ENCODE assay signal across 11 cellular contexts in the genomic region with DNA sequence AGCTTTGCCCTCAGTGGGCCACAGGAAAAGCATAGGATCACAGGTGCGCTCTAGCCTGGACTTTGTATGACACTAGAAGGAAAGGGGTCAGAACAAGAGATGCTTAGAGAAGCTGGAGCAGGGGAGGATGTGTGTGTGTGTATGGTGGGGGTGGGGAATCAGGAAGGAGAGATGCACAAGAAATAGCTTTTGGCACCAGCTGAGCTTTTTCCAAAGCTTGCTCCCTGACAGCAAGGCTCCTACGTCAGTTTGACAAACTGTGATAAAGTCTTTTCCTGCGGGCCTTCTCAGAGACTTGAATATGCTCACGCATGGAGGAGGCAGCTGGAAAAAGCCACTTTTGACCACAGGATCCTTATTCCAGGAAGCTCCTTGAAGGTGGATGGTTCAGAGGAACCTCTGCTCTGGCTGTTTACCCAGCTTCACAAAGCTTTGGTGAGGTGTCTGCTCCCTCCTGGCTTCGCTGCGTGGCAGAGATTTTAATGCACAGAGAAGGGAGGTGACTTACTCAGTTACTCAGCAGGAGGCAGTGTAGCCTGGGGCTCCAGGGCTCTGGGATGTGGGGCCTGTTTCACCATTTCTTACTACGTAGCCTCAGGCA. TPM values are rescaled to one million over a fixed set of nuclear protein-coding genes. Genes with fewer than 3 reads are reported as not detected.
DNase-seq lines count a peak whose midpoint lies in the region; ATAC-seq and TF ChIP-seq lines count a peak whose summit lies in the region.
"Had no signal": no experiment of that assay in that cellular context is flagged by ENCODE, and none has a peak within 500 bp of the region (broad histone marks: within the 10 kb centered on the region; RNA-seq: fewer than 3 reads in every experiment).

No MANE protein-coding gene starts in this region.

- H4K20me1 ChIP-seq in BLaER1 treated with 17β-estradiol and CSF1 and Interleukin-3, amounts not matched to agents 10 nM and 100 nM, result peaks cover 0 to 13% (median 10%) of the 10 kb centered on the region in 11 experiments; a peak in 12 of 22 replicates

- H3K4me3 ChIP-seq in BLaER1 treated with 17β-estradiol and CSF1 and Interleukin-3, amounts not matched to agents 10 nM and 100 nM, result no peak overlapping the region
- H3K4me3 ChIP-seq in WI38 (ENCODE audit: low read depth, low read length), result peak overlapping the region; percentile 40
- peak overlapping the region; percentile 47 for H3K4me3 ChIP-seq in fibroblast of the aortic adventitia (ENCODE audit: low read depth, low read length)
- H3K4me3 ChIP-seq in prostate gland, result no peak overlapping the region

- no peaks in the 10 kb centered on the region for H3K36me3 ChIP-seq in BLaER1 treated with 17β-estradiol and CSF1 and Interleukin-3, amounts not matched to agents 10 nM and 100 nM
- H3K36me3 ChIP-seq in prostate gland, result no peaks in the 10 kb centered on the region

- no peak overlapping the region for H3K27ac ChIP-seq in BLaER1 treated with 17β-estradiol and CSF1 and Interleukin-3, amounts not matched to agents 10 nM and 100 nM
- peak overlapping the region; percentile 95 to 97 for H3K27ac ChIP-seq in prostate gland

- no peaks in the 10 kb centered on the region for H3K9me3 ChIP-seq in BLaER1 treated with 17β-estradiol and CSF1 and Interleukin-3, amounts not matched to agents 10 nM and 100 nM (replicated peaks in 1 of 11)
- no peaks in the 10 kb centered on the region for H3K9me3 ChIP-seq in prostate gland

- no peak overlapping the region for H3K9ac ChIP-seq in BLaER1 treated with 17β-estradiol and CSF1 and Interleukin-3, amounts not matched to agents 10 nM and 100 nM

- intact Hi-C loops in prostate gland (cut with DNase I), result no loop called here

- no peak for TF ChIP-seq POLR2A in prostate gland (IDR thresholded peaks at IDR 0.05)

- peak overlapping the region; percentile 4 to 93 (median 39); a peak in 18 of 22 replicates for H3K4me2 ChIP-seq in BLaER1 treated with 17β-estradiol and CSF1 and Interleukin-3, amounts not matched to agents 10 nM and 100 nM

- ATAC-seq in HG03280 (IDR thresholded peaks at IDR 0.05; ENCODE audit: unreplicated experiment) (no peak), GM21717 (IDR thresholded peaks at IDR 0.05; ENCODE audit: unreplicated experiment) (no peak), GM21360 (IDR thresholded peaks at IDR 0.05; ENCODE audit: unreplicated experiment) (no peak)

- H3K4me1 ChIP-seq in BLaER1 treated with 17β-estradiol and CSF1 and Interleukin-3, amounts not matched to agents 10 nM and 100 nM, result peaks cover 48 to 84% (median 78%) of the 10 kb centered on the region in 10 experiments
- peaks cover 14% of the 10 kb centered on the region for H3K4me1 ChIP-seq in prostate gland (replicated peaks)

- TF ChIP-seq CTCF in WI38 (IDR thresholded peaks at IDR 0.05; ENCODE audit: low read depth, low read length) (no peak), fibroblast of the aortic adventitia (IDR thresholded peaks at IDR 0.05; ENCODE audit: insufficient read depth, low read length) (no peak), prostate gland (IDR thresholded peaks at IDR 0.05) (no peak)

- peaks cover 36 to 58% (median 43%) of the 10 kb centered on the region in 11 experiments for H3K27me3 ChIP-seq in BLaER1 treated with 17β-estradiol and CSF1 and Interleukin-3, amounts not matched to agents 10 nM and 100 nM
- no peaks in the 10 kb centered on the region for H3K27me3 ChIP-seq in prostate gland (replicated peaks; ENCODE audit: insufficient read depth)

- 66% methylated on average over 7 of the region's 7 CpGs for WGBS in prostate gland

- DNase-seq in fibroblast of the aortic adventitia (ENCODE audit: low read depth), result peak; percentile 57
- no peak for DNase-seq in prostate gland (ENCODE audit: low spot score)
- no peak for DNase-seq in T-helper 2 cell
- DNase-seq: activated CD4-positive, alpha-beta T cell treated with anti-CD3 and anti-CD28 coated beads, Interleukin-2, amount 50 U/mL, for 4 hours; COR-L47 had no signal

RNA-seq across cellular contexts. Expression of a gene that starts 3.9 kb away (rescaled TPM):
- 18.9 and 30.3 TPM in 2 replicates for total RNA-seq in fibroblast of the aortic adventitia (ENCODE audit: low replicate concordance)
- 10 to 100 TPM; 28.6 to 97.0 TPM for total RNA-seq in prostate gland

RNA-seq across cellular contexts. Expression of a gene that starts 15.7 kb away (rescaled TPM):
- total RNA-seq in fibroblast of the aortic adventitia (ENCODE audit: low replicate concordance) (not detected in 2 replicates), prostate gland (not detected)
- total RNA-seq: lung microvascular endothelial cell had no signal

RNA-seq across cellular contexts. Expression of a gene that starts 44.4 kb away (rescaled TPM):
- total RNA-seq in fibroblast of the aortic adventitia (ENCODE audit: low replicate concordance) (12.0 and 35.0 TPM in 2 replicates), prostate gland (100 to 1,000 TPM in 1 of 2 donors, 10 to 100 TPM in 1; 43.9 to 146 TPM)

RNA-seq across cellular contexts. Expression of a gene that starts 45.0 kb away (rescaled TPM):
- total RNA-seq in fibroblast of the aortic adventitia (ENCODE audit: low replicate concordance) (5.8 and 13.1 TPM in 2 replicates), prostate gland (10 to 100 TPM; 14.2 to 70.7 TPM)

Comparison
In these comparisons a context has a peak if more than half of its experiments do, and no peak if none do; other contexts are left out.
1. H3K27ac ChIP-seq: peak in prostate gland (2 of 2); none in BLaER1 treated with 17β-estradiol and CSF1 and Interleukin-3, amounts not matched to agents 10 nM and 100 nM (0 of 11).
2. H3K4me3 ChIP-seq: peak in WI38 (single experiment) and fibroblast of the aortic adventitia (single experiment); none in BLaER1 treated with 17β-estradiol and CSF1 and Interleukin-3, amounts not matched to agents 10 nM and 100 nM (0 of 10) and prostate gland (0 of 2).